8 cellular contexts compared by ENCODE assay signal in genomic region chr10:69278446-69278963, GRCh38. TPM values are rescaled to one million over a fixed set of nuclear protein-coding genes. Genes with fewer than 3 reads are reported as not detected.
A peak's percentile ranks its signal among the peaks of the same experiment; 100 is the strongest.
DNase-seq lines count a peak whose midpoint lies in the region; ATAC-seq, FAIRE-seq and TF ChIP-seq lines count a peak whose summit lies in the region.

Gene HK1 (plus strand): TSS chr10:69278496.

- no peak within 1 kb of the TSS for H3K27ac Mint-ChIP-seq in T-helper 2 cell treated with Interferon-gamma antibody and Interleukin-4, amounts not matched to agents 5 μg/mL and 100 μg/mL, for 36 hours

- no peak for DNase-seq in T-helper 2 cell treated with Interferon-gamma antibody and Interleukin-4, amounts not matched to agents 5 μg/mL and 100 μg/mL, for 36 hours (ENCODE audit: low spot score)
- DNase-seq in cerebellum (ENCODE audit: low spot score) (no peak), lower lobe of right lung (no peak), tibial artery (peak; percentile 38 to 66), DMS79 (lab: John Stamatoyannopoulos, UW) (no peak), H54 (ENCODE audit: insufficient read length, low spot score) (no peak), NCI-H774 (lab: John Stamatoyannopoulos, UW) (no peak)

- no peak within 1 kb of the TSS for H3K4me3 Mint-ChIP-seq in T-helper 2 cell treated with Interferon-gamma antibody and Interleukin-4, amounts not matched to agents 5 μg/mL and 100 μg/mL, for 36 hours

- H3K9me3 Mint-ChIP-seq in T-helper 2 cell treated with Interferon-gamma antibody and Interleukin-4, amounts not matched to agents 5 μg/mL and 100 μg/mL, for 36 hours: no peaks in the 10 kb centered on the region

- H3K36me3 Mint-ChIP-seq in T-helper 2 cell treated with Interferon-gamma antibody and Interleukin-4, amounts not matched to agents 5 μg/mL and 100 μg/mL, for 36 hours (ENCODE audit: low read depth): no peaks in the 10 kb centered on the region

- intact Hi-C loops in T-helper 2 cell treated with Interferon-gamma antibody and Interleukin-4, amounts not matched to agents 100 ng/mL and 5 ng/mL, for 36 hours (cut with micrococcal nuclease): no loop called here
- intact Hi-C loops in lower lobe of right lung (cut with DNase I): no loop called here
- intact Hi-C loops in tibial artery (cut with DNase I; ENCODE audit: low total_unique reads): no loop called here

- TF ChIP-seq CTCF in lower lobe of right lung (IDR thresholded peaks at IDR 0.05) (no peak), tibial artery (IDR thresholded peaks at IDR 0.05) (no peak)

- no peak for TF ChIP-seq POLR2A in H54 (IDR thresholded peaks at IDR 0.05; ENCODE audit: low read depth, low read length)

- no peak for ATAC-seq in lower lobe of right lung

- H3K27me3 ChIP-seq in lower lobe of right lung (ENCODE audit: low read depth): no peaks in the 10 kb centered on the region
- H3K27me3 ChIP-seq in tibial artery: no peaks in the 10 kb centered on the region

- no peaks in the 10 kb centered on the region for H3K4me1 Mint-ChIP-seq in T-helper 2 cell treated with Interferon-gamma antibody and Interleukin-4, amounts not matched to agents 5 μg/mL and 100 μg/mL, for 36 hours (ENCODE audit: low read depth)

- H3K9me3 ChIP-seq in lower lobe of right lung (no peaks in the 10 kb centered on the region), tibial artery (no peaks in the 10 kb centered on the region)

- H3K4me3 ChIP-seq in lower lobe of right lung (no peak within 1 kb of the TSS), tibial artery (no peak within 1 kb of the TSS)

- peaks cover 10% of the 10 kb centered on the region for H3K27me3 Mint-ChIP-seq in T-helper 2 cell treated with Interferon-gamma antibody and Interleukin-4, amounts not matched to agents 5 μg/mL and 100 μg/mL, for 36 hours (ENCODE audit: low read depth)

- FAIRE-seq in H54 (lab: Jason Lieb, UNC): no peak

- peak within 1 kb of the TSS; percentile 33 for H3K27ac ChIP-seq in lower lobe of right lung
- H3K27ac ChIP-seq in tibial artery: peak within 1 kb of the TSS; percentile 38 to 64

- H3K36me3 ChIP-seq in lower lobe of right lung (no peaks in the 10 kb centered on the region), tibial artery (no peaks in the 10 kb centered on the region)

- H3K4me1 ChIP-seq in lower lobe of right lung (peaks cover 10% of the 10 kb centered on the region), tibial artery (peaks cover 0 to 22% (median 11%) of the 10 kb centered on the region in 4 donors)

RNA-seq across cellular contexts. Expression of gene HK1, which starts in this region (rescaled TPM):
- total RNA-seq in T-helper 2 cell treated with Interferon-gamma antibody and Interleukin-4, amounts not matched to agents 100 ng/mL and 5 ng/mL, for 36 hours: 145 and 147 TPM in 2 replicates
- 63.2 TPM for total RNA-seq in cerebellum
- total RNA-seq in lower lobe of right lung: 85.1 TPM

Comparison
In these comparisons a context has a peak if more than half of its experiments do, and no peak if none do; other contexts are left out.
1. DNase-seq: peak in tibial artery (2 of 2); none in T-helper 2 cell treated with Interferon-gamma antibody and Interleukin-4, amounts not matched to agents 5 μg/mL and 100 μg/mL, for 36 hours (single experiment), cerebellum (single experiment), lower lobe of right lung (single experiment), DMS79 (single experiment), H54 (single experiment) and NCI-H774 (single experiment).